2 cellular contexts compared by ENCODE assay signal in genomic region chr11:70503878-70504240, GRCh38.
TF ChIP-seq lines count a peak whose summit lies in the region.

No MANE protein-coding gene starts in this region.

TF ChIP-seq in A549, 52 proteins besides CTCF, POLR2A, EP300 and RAD21 (continued from another document):
- no peak for TF ChIP-seq HES2 (IDR thresholded peaks at IDR 0.05)

TF ChIP-seq in HEK293, 187 proteins besides CTCF, POLR2A, EP300 and RAD21 (continued from another document):
- TF ChIP-seq, protein P1, sequence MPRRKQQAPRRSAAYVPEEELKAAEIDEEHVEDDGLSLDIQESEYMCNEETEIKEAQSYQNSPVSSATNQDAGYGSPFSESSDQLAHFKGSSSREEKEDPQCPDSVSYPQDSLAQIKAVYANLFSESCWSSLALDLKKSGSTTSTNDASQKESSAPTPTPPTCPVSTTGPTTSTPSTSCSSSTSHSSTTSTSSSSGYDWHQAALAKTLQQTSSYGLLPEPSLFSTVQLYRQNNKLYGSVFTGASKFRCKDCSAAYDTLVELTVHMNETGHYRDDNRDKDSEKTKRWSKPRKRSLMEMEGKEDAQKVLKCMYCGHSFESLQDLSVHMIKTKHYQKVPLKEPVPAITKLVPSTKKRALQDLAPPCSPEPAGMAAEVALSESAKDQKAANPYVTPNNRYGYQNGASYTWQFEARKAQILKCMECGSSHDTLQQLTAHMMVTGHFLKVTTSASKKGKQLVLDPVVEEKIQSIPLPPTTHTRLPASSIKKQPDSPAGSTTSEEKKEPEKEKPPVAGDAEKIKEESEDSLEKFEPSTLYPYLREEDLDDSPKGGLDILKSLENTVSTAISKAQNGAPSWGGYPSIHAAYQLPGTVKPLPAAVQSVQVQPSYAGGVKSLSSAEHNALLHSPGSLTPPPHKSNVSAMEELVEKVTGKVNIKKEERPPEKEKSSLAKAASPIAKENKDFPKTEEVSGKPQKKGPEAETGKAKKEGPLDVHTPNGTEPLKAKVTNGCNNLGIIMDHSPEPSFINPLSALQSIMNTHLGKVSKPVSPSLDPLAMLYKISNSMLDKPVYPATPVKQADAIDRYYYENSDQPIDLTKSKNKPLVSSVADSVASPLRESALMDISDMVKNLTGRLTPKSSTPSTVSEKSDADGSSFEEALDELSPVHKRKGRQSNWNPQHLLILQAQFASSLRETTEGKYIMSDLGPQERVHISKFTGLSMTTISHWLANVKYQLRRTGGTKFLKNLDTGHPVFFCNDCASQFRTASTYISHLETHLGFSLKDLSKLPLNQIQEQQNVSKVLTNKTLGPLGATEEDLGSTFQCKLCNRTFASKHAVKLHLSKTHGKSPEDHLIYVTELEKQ (tag by site-specific recombination; IDR thresholded peaks at IDR 0.05; ENCODE audit: borderline replicate concordance), result no peak
- no peak for TF ChIP-seq KLF7 (tag by site-specific recombination; IDR thresholded peaks at IDR 0.05; ENCODE audit: borderline replicate concordance)
- no peak for TF ChIP-seq ZNF747 (tag by site-specific recombination; IDR thresholded peaks at IDR 0.05)
- no peak for TF ChIP-seq HOXA7 (CRISPR knock-in tag; IDR thresholded peaks at IDR 0.05; ENCODE audit: borderline replicate concordance)
